1 cellular context compared by ENCODE assay signal in genomic region chr9:110220809-110221208, GRCh38.
TF ChIP-seq lines count a peak whose summit lies in the region.

No MANE protein-coding gene starts in this region.

TF ChIP-seq in HepG2, 621 proteins besides CTCF, POLR2A, EP300 and RAD21 (continued from another document and continues in another):
- TF ChIP-seq ZBTB26 (CRISPR knock-in tag; IDR thresholded peaks at IDR 0.05; ENCODE audit: borderline replicate concordance), result no peak; the same call in 1 of the 2 replicates
- TF ChIP-seq ZNF776 (CRISPR knock-in tag; IDR thresholded peaks at IDR 0.05), result no peak
- TF ChIP-seq ZBTB44 (CRISPR knock-in tag; IDR thresholded peaks at IDR 0.05), result no peak
- no peak for TF ChIP-seq XRCC5 (optimal IDR thresholded peaks at IDR 0.05; ENCODE audit: low read length)
- no peak for TF ChIP-seq ATF5 (CRISPR knock-in tag; IDR thresholded peaks at IDR 0.05; ENCODE audit: low read depth)
- TF ChIP-seq ZNF10 (CRISPR knock-in tag; IDR thresholded peaks at IDR 0.05; ENCODE audit: borderline replicate concordance, low read depth), result no peak
- TF ChIP-seq ZNF512B (CRISPR knock-in tag; IDR thresholded peaks at IDR 0.05; ENCODE audit: borderline replicate concordance), result no peak
- TF ChIP-seq SP5 (CRISPR knock-in tag; IDR thresholded peaks at IDR 0.05; ENCODE audit: borderline replicate concordance, low read depth), result no peak
- no peak for TF ChIP-seq RFX5 (IDR thresholded peaks at IDR 0.05; ENCODE audit: low read depth, low read length)
- TF ChIP-seq DZIP1 (CRISPR knock-in tag; IDR thresholded peaks at IDR 0.05), result no peak
- TF ChIP-seq ATF4 (CRISPR knock-in tag; IDR thresholded peaks at IDR 0.05), result peak in 1 of 2 experiments; percentile 52; a peak in 2 of 4 replicates
- TF ChIP-seq IRF1 (CRISPR knock-in tag; IDR thresholded peaks at IDR 0.05; ENCODE audit: low read depth), result no peak
- TF ChIP-seq PITX1 (CRISPR knock-in tag; IDR thresholded peaks at IDR 0.05), result peak; percentile 59; the same call in 1 of the 2 replicates
- no peak for TF ChIP-seq ZNF703 (CRISPR knock-in tag; IDR thresholded peaks at IDR 0.05; ENCODE audit: borderline replicate concordance)
- 0 out of 2 replicates have a peak, but pooled peaks have one; percentile 42 for TF ChIP-seq ZNF224 (CRISPR knock-in tag; IDR thresholded peaks at IDR 0.05)
- TF ChIP-seq NCOA5 (CRISPR knock-in tag; IDR thresholded peaks at IDR 0.05), result no peak
- no peak for TF ChIP-seq NFKBIZ (CRISPR knock-in tag; IDR thresholded peaks at IDR 0.05)
- no peak for TF ChIP-seq NBN (conservative IDR thresholded peaks at IDR 0.05)
- TF ChIP-seq GATAD1 (CRISPR knock-in tag; IDR thresholded peaks at IDR 0.05), result no peak
- no peak for TF ChIP-seq SMYD3 (CRISPR knock-in tag; IDR thresholded peaks at IDR 0.05)
- TF ChIP-seq ZNF550 (CRISPR knock-in tag; IDR thresholded peaks at IDR 0.05; ENCODE audit: borderline replicate concordance), result no peak
- no peak for TF ChIP-seq ZNF713 (CRISPR knock-in tag; IDR thresholded peaks at IDR 0.05)
- TF ChIP-seq BRF2 (CRISPR knock-in tag; IDR thresholded peaks at IDR 0.05), result no peak
- peak; percentile 56; the same call in 1 of the 2 replicates for TF ChIP-seq SIX1 (CRISPR knock-in tag; IDR thresholded peaks at IDR 0.05; ENCODE audit: borderline replicate concordance)
- TF ChIP-seq PHB2 (IDR thresholded peaks at IDR 0.05; ENCODE audit: partially characterized antibody), result no peak
- TF ChIP-seq ATF7-NPFF (CRISPR knock-in tag; IDR thresholded peaks at IDR 0.05; ENCODE audit: low read depth), result no peak
- TF ChIP-seq ZNF230 (CRISPR knock-in tag; IDR thresholded peaks at IDR 0.05), result 0 out of 2 replicates have a peak, but pooled peaks have one; percentile 49
- TF ChIP-seq ADNP (CRISPR knock-in tag; IDR thresholded peaks at IDR 0.05), result no peak
- TF ChIP-seq ARNT (IDR thresholded peaks at IDR 0.05), result no peak
- TF ChIP-seq ZNF562 (CRISPR knock-in tag; IDR thresholded peaks at IDR 0.05; ENCODE audit: borderline replicate concordance), result no peak
- TF ChIP-seq ZBTB43 (CRISPR knock-in tag; conservative IDR thresholded peaks at IDR 0.05), result peak; percentile 95
- no peak for TF ChIP-seq ZNF121 (CRISPR knock-in tag; IDR thresholded peaks at IDR 0.05)
- no peak for TF ChIP-seq ZBTB34 (CRISPR knock-in tag; IDR thresholded peaks at IDR 0.05)
- TF ChIP-seq GFI1 (CRISPR knock-in tag; IDR thresholded peaks at IDR 0.05; ENCODE audit: borderline replicate concordance), result peak; percentile 99
- TF ChIP-seq ZNF101 (CRISPR knock-in tag; IDR thresholded peaks at IDR 0.05; ENCODE audit: borderline replicate concordance, low read depth), result no peak
- peak; percentile 76 for TF ChIP-seq SAP130 (CRISPR knock-in tag; IDR thresholded peaks at IDR 0.05; ENCODE audit: low read depth)
- TF ChIP-seq GABPB1 (CRISPR knock-in tag; IDR thresholded peaks at IDR 0.05), result 0 out of 2 replicates have a peak, but pooled peaks have one; percentile 22
- no peak for TF ChIP-seq CHD2 (IDR thresholded peaks at IDR 0.05; ENCODE audit: low read depth, low read length)
- no peak for TF ChIP-seq SNRNP70 (IDR thresholded peaks at IDR 0.05; ENCODE audit: low read depth, low read length)
- TF ChIP-seq BRCA1 (CRISPR knock-in tag; IDR thresholded peaks at IDR 0.05), result 0 out of 2 replicates have a peak, but pooled peaks have one; percentile 50
- TF ChIP-seq FOXO4 (CRISPR knock-in tag; conservative IDR thresholded peaks at IDR 0.05), result no peak
- TF ChIP-seq MAFG (CRISPR knock-in tag; IDR thresholded peaks at IDR 0.05), result no peak
- TF ChIP-seq SSRP1 (CRISPR knock-in tag; IDR thresholded peaks at IDR 0.05), result 0 out of 2 replicates have a peak, but pooled peaks have one; percentile 44
- no peak for TF ChIP-seq PBX2 (CRISPR knock-in tag; IDR thresholded peaks at IDR 0.05)
- TF ChIP-seq ZNF484 (CRISPR knock-in tag; IDR thresholded peaks at IDR 0.05; ENCODE audit: borderline replicate concordance, low read depth), result no peak
- TF ChIP-seq DR1 (CRISPR knock-in tag; IDR thresholded peaks at IDR 0.05), result no peak
- TF ChIP-seq NCOR1 (IDR thresholded peaks at IDR 0.05; ENCODE audit: borderline replicate concordance, low read length), result peak; percentile 99
- TF ChIP-seq NFYC (CRISPR knock-in tag; IDR thresholded peaks at IDR 0.05), result no peak
- no peak for TF ChIP-seq TBX3 (IDR thresholded peaks at IDR 0.05; ENCODE audit: borderline replicate concordance)
- no peak for TF ChIP-seq EED (CRISPR knock-in tag; IDR thresholded peaks at IDR 0.05)
- TF ChIP-seq REXO4 (CRISPR knock-in tag; IDR thresholded peaks at IDR 0.05; ENCODE audit: borderline replicate concordance), result no peak
- TF ChIP-seq NFKB2 (CRISPR knock-in tag; IDR thresholded peaks at IDR 0.05; ENCODE audit: borderline replicate concordance), result no peak
